In genomic region chr2:64629329-64629781, GRCh38 we compare ENCODE assay signal across 16 cellular contexts. TPM values are rescaled to one million over a fixed set of nuclear protein-coding genes. Genes with fewer than 3 reads are reported as not detected.
DNase-seq lines count a peak whose midpoint lies in the region; ATAC-seq, FAIRE-seq and TF ChIP-seq lines count a peak whose summit lies in the region.
"Had no signal": no experiment of that assay in that cellular context is flagged by ENCODE, and none has a peak within 500 bp of the region (broad histone marks: within the 10 kb centered on the region; RNA-seq: fewer than 3 reads in every experiment).

No MANE protein-coding gene starts in this region.

- H4K20me1 ChIP-seq in hepatocyte (ENCODE audit: insufficient read depth, poor library complexity, severe bottlenecking): peaks cover 11% of the 10 kb centered on the region

- no peak overlapping the region for H3K4me3 Mint-ChIP-seq in activated naive CD8-positive, alpha-beta T cell treated with anti-CD3 and anti-CD28 coated beads, Interleukin-2, amount 10 ng/mL, durations not matched to agents 7 days and 5 days

- H3K79me2 ChIP-seq in hepatocyte: peaks cover 13% of the 10 kb centered on the region

- intact Hi-C loops in sciatic nerve (cut with DNase I): no loop called here

- H2AFZ ChIP-seq in hepatocyte: no peak overlapping the region

- no peak for TF ChIP-seq CTCF in RWPE1 (conservative IDR thresholded peaks at IDR 0.05; ENCODE audit: low read depth)
- TF ChIP-seq CTCF in hepatocyte (IDR thresholded peaks at IDR 0.05; ENCODE audit: poor library complexity): no peak

- DNase-seq in RWPE1 (ENCODE audit: low spot score): no peak
- DNase-seq in activated naive CD8-positive, alpha-beta T cell treated with anti-CD3 and anti-CD28 coated beads, Interleukin-2, amount 10 ng/mL, durations not matched to agents 7 days and 5 days: no peak
- DNase-seq in hepatocyte (ENCODE audit: low spot score): peak; percentile 57
- DNase-seq in sciatic nerve (ENCODE audit: low spot score): no peak
- DNase-seq in RKO (ENCODE audit: low spot score): no peak
- no peak for DNase-seq in frontal cortex (ENCODE audit: low spot score in 2 of 2)
- DNase-seq: activated gamma-delta T cell treated with Interleukin-2 at 50 U/mL for 16 hours; brain microvascular endothelial cell; midbrain; NCI-H1417 treated with DMSO at 0.1 percent for 48 hours; NCI-H226; nucleus accumbens; stimulated activated CD4-positive, alpha-beta T cell treated with anti-CD3 and anti-CD28 coated beads, Interleukin-4, amount 100 ng/mL, for 24 hours had no signal

- H3K4me2 ChIP-seq in hepatocyte: no peak overlapping the region

- H3K27ac Mint-ChIP-seq in activated naive CD8-positive, alpha-beta T cell treated with anti-CD3 and anti-CD28 coated beads, Interleukin-2, amount 10 ng/mL, durations not matched to agents 7 days and 5 days: peak overlapping the region; percentile 40

- H3K4me1 ChIP-seq in hepatocyte (ENCODE audit: insufficient read depth): peaks cover 16% of the 10 kb centered on the region

- H3K27me3 Mint-ChIP-seq in activated naive CD8-positive, alpha-beta T cell treated with anti-CD3 and anti-CD28 coated beads, Interleukin-2, amount 10 ng/mL, durations not matched to agents 7 days and 5 days: no peaks in the 10 kb centered on the region

- no peaks in the 10 kb centered on the region for H3K9me3 Mint-ChIP-seq in activated naive CD8-positive, alpha-beta T cell treated with anti-CD3 and anti-CD28 coated beads, Interleukin-2, amount 10 ng/mL, durations not matched to agents 7 days and 5 days

- H3K4me1 Mint-ChIP-seq in activated naive CD8-positive, alpha-beta T cell treated with anti-CD3 and anti-CD28 coated beads, Interleukin-2, amount 10 ng/mL, durations not matched to agents 7 days and 5 days: peaks cover 8% of the 10 kb centered on the region

- WGBS in hepatocyte (ENCODE audit: low lambda C conversion rate, missing lambda C conversion rate): 78% methylated on average over 10 of the region's 10 CpGs

- no peaks in the 10 kb centered on the region for H3K36me3 ChIP-seq in hepatocyte (replicated peaks; ENCODE audit: insufficient read depth, low read depth)

- H3K4me3 ChIP-seq in hepatocyte: no peak overlapping the region
- H3K4me3 ChIP-seq: tibial nerve had no signal

- H3K27ac ChIP-seq in RWPE1 (peak overlapping the region; percentile 78), hepatocyte (no peak overlapping the region)
- H3K27ac ChIP-seq: brain microvascular endothelial cell, tibial nerve had no signal

- H3K9me2 ChIP-seq in hepatocyte (replicated peaks; ENCODE audit: insufficient read depth): no peaks in the 10 kb centered on the region

- no peak for ATAC-seq in activated naive CD8-positive, alpha-beta T cell treated with anti-CD3 and anti-CD28 coated beads, Interleukin-2, amount 10 ng/mL, durations not matched to agents 7 days and 5 days (ENCODE audit: low read depth)
- peak; percentile 12 for ATAC-seq in sciatic nerve
- ATAC-seq in GM18517 (IDR thresholded peaks at IDR 0.05; ENCODE audit: unreplicated experiment): no peak

- no peaks in the 10 kb centered on the region for H3K9me3 ChIP-seq in hepatocyte (ENCODE audit: low read depth)
- H3K9me3 ChIP-seq: tibial nerve had no signal

- CTCF ChIA-PET in RWPE1 (lab: Yijun Ruan, JAX): no interaction called here

- H3K36me3 Mint-ChIP-seq in activated naive CD8-positive, alpha-beta T cell treated with anti-CD3 and anti-CD28 coated beads, Interleukin-2, amount 10 ng/mL, durations not matched to agents 7 days and 5 days: peaks cover 13% of the 10 kb centered on the region

- H3K27me3 ChIP-seq in hepatocyte: no peaks in the 10 kb centered on the region
- H3K27me3 ChIP-seq: brain microvascular endothelial cell, tibial nerve had no signal

- no peak for FAIRE-seq in frontal cortex (lab: Jason Lieb, UNC)
- FAIRE-seq: D721Med had no signal

- POLR2A ChIA-PET in RWPE1 (lab: Yijun Ruan, JAX; ENCODE audit: low non-redundant PET): no interaction called here
- POLR2A ChIA-PET in activated naive CD8-positive, alpha-beta T cell treated with anti-CD3 and anti-CD28 coated beads, Interleukin-2, amount 10 ng/mL, durations not matched to agents 7 days and 5 days (lab: Charles Lee): no interaction called here

RNA-seq across cellular contexts. Expression of gene SERTAD2, which starts 24.4 kb away (rescaled TPM):
- total RNA-seq in activated naive CD8-positive, alpha-beta T cell treated with anti-CD3 and anti-CD28 coated beads, Interleukin-2, amount 10 ng/mL, durations not matched to agents 7 days and 5 days: 10 to 100 TPM; 27.0 to 27.7 TPM
- total RNA-seq in hepatocyte (23.4 and 23.8 TPM in 2 replicates), sciatic nerve (25.5 TPM), frontal cortex (3.7 TPM)
- 13.8 and 15.0 TPM in 2 replicates for polyA plus RNA-seq in hepatocyte
